ENCODE assay signal across 14 cellular contexts in the genomic region with DNA sequence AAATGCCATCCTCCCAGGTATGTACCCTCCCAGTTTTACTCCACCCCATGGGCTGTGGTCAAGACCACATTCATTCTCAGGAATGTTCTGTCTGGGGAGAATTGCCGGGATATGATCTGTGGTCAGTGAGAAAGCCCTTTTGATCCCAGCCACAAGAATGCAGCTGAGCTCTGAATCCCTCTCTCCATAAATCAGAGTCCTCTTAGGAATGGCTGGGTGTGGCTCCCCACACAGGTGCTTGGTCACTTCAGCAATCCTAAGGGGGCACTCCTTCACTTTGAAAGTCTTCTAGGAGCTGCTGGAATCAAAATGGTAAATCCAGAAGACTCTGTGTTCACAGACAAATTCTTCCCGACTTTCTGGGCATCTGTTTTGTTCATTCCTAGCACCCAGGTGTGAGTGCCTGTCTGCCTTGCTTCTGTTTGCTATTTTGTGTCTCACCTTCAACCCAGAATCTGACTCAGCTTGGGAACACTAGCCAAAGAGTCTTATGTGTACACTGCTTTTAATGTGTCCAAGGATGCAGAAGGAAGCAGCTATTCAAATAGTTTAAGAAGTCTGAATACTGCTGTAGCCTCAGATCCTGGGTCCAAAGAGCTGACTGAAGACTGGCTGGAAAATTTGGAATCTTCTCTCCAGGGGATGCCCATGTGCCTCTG.
DNase-seq lines count a peak whose midpoint lies in the region; ATAC-seq, FAIRE-seq and TF ChIP-seq lines count a peak whose summit lies in the region.
"Had no signal": no experiment of that assay in that cellular context is flagged by ENCODE, and none has a peak within 500 bp of the region (broad histone marks: within the 10 kb centered on the region; RNA-seq: fewer than 3 reads in every experiment).

No MANE protein-coding gene starts in this region.

- no TSS peak for BruUV-seq in OCI-LY7 (replicated peaks; lab: Mats Ljungman, UMichigan)

- H3K9ac ChIP-seq in skeletal muscle satellite cell (ENCODE audit: low read depth, low read length), result no peak overlapping the region
- H3K9ac ChIP-seq: KMS-11 had no signal

- TF ChIP-seq CTCF in fibroblast of villous mesenchyme (IDR thresholded peaks at IDR 0.05; ENCODE audit: insufficient read depth, low read depth, low read length) (no peak), OCI-LY7 (conservative IDR thresholded peaks at IDR 0.05; ENCODE audit: low read length) (no peak)

- TF ChIP-seq POLR2A in H54 (IDR thresholded peaks at IDR 0.05; ENCODE audit: low read depth, low read length), result no peak

- no peaks in the 10 kb centered on the region for H4K20me1 ChIP-seq in OCI-LY7 (ENCODE audit: insufficient read depth, low read length)

- no peaks in the 10 kb centered on the region for H3K79me2 ChIP-seq in OCI-LY7 (ENCODE audit: insufficient read depth, low read depth, low read length)

- H3K4me2 ChIP-seq in skeletal muscle satellite cell (ENCODE audit: low read length) (peak overlapping the region; percentile 35), OCI-LY7 (ENCODE audit: low read length) (no peak overlapping the region)
- H3K4me2 ChIP-seq: KMS-11 had no signal

- H3K9me3 ChIP-seq in skeletal muscle satellite cell (replicated peaks; ENCODE audit: low read length) (no peaks in the 10 kb centered on the region), OCI-LY7 (ENCODE audit: low read length) (no peaks in the 10 kb centered on the region)
- H3K9me3 ChIP-seq: thoracic aorta had no signal

- H3K4me3 ChIP-seq in fibroblast of villous mesenchyme (ENCODE audit: low read depth, low read length), result no peak overlapping the region
- no peak overlapping the region for H3K4me3 ChIP-seq in skeletal muscle satellite cell (ENCODE audit: low read length)
- no peak overlapping the region for H3K4me3 ChIP-seq in OCI-LY7 (ENCODE audit: low read depth, low read length, poor library complexity, severe bottlenecking)
- H3K4me3 ChIP-seq: thoracic aorta had no signal

- FAIRE-seq in H54 (lab: Jason Lieb, UNC), result peak; percentile 90

- intact Hi-C loops in OCI-LY7 (cut with micrococcal nuclease; ENCODE audit: unreplicated experiment), result no loop called here

- peak; percentile 33 for DNase-seq in H54 (ENCODE audit: insufficient read length, low spot score)
- DNase-seq in fibroblast of villous mesenchyme (ENCODE audit: low read depth), result peak; percentile 60
- no peak for DNase-seq in OCI-LY7 (ENCODE audit: low spot score)
- no peak for DNase-seq in pons (ENCODE audit: low spot score)
- DNase-seq: activated CD4-positive, alpha-beta memory T cell treated with anti-CD3 and anti-CD28 coated beads for 36 hours; activated naive CD4-positive, alpha-beta T cell treated with anti-CD3 and anti-CD28 coated beads, Interleukin-2, amount 50 U/mL, for 16 hours; effector CD8-positive, alpha-beta T cell; immature natural killer cell had no signal

- H3K27ac ChIP-seq in OCI-LY7 (ENCODE audit: low read depth, low read length, poor library complexity, severe bottlenecking), result no peak overlapping the region
- H3K27ac ChIP-seq: KMS-11, thoracic aorta had no signal

- no peaks in the 10 kb centered on the region for H3K9me2 ChIP-seq in OCI-LY7 (ENCODE audit: insufficient read depth, low read length)

- no peaks in the 10 kb centered on the region for H3K36me3 ChIP-seq in skeletal muscle satellite cell (ENCODE audit: insufficient read depth, low read length)
- H3K36me3 ChIP-seq in OCI-LY7 (ENCODE audit: insufficient read depth, low read length), result no peaks in the 10 kb centered on the region
- H3K36me3 ChIP-seq: thoracic aorta had no signal

- POLR2A ChIA-PET in OCI-LY7 (lab: Charles Lee), result no interaction called here

- H2AFZ ChIP-seq in OCI-LY7 (ENCODE audit: low read length), result no peak overlapping the region

- ATAC-seq in SK-N-SH treated with all-trans-retinoic acid at 6 μM for 48 hours (no peak; the same call in 2 of the 3 replicates), GM21786 (IDR thresholded peaks at IDR 0.05; ENCODE audit: unreplicated experiment) (no peak), GM18517 (IDR thresholded peaks at IDR 0.05; ENCODE audit: unreplicated experiment) (no peak)

- H3K4me1 ChIP-seq in skeletal muscle satellite cell (ENCODE audit: control insufficient read depth, insufficient read depth, low read length) (peaks cover 36% of the 10 kb centered on the region), OCI-LY7 (ENCODE audit: insufficient read depth, low read length, poor library complexity, severe bottlenecking) (no peaks in the 10 kb centered on the region)

- CTCF ChIA-PET in OCI-LY7 (lab: Charles Lee; ENCODE audit: unreplicated experiment), result no interaction called here

- H3K27me3 ChIP-seq in skeletal muscle satellite cell (ENCODE audit: control insufficient read depth, insufficient read depth, low read length), result no peaks in the 10 kb centered on the region

TF ChIP-seq in SK-N-SH treated with all-trans-retinoic acid at 6 μM for 48 hours, 23 proteins besides CTCF, POLR2A, EP300 and RAD21:
- TF ChIP-seq, protein P1, sequence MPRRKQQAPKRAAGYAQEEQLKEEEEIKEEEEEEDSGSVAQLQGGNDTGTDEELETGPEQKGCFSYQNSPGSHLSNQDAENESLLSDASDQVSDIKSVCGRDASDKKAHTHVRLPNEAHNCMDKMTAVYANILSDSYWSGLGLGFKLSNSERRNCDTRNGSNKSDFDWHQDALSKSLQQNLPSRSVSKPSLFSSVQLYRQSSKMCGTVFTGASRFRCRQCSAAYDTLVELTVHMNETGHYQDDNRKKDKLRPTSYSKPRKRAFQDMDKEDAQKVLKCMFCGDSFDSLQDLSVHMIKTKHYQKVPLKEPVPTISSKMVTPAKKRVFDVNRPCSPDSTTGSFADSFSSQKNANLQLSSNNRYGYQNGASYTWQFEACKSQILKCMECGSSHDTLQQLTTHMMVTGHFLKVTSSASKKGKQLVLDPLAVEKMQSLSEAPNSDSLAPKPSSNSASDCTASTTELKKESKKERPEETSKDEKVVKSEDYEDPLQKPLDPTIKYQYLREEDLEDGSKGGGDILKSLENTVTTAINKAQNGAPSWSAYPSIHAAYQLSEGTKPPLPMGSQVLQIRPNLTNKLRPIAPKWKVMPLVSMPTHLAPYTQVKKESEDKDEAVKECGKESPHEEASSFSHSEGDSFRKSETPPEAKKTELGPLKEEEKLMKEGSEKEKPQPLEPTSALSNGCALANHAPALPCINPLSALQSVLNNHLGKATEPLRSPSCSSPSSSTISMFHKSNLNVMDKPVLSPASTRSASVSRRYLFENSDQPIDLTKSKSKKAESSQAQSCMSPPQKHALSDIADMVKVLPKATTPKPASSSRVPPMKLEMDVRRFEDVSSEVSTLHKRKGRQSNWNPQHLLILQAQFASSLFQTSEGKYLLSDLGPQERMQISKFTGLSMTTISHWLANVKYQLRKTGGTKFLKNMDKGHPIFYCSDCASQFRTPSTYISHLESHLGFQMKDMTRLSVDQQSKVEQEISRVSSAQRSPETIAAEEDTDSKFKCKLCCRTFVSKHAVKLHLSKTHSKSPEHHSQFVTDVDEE (CRISPR knock-in tag; IDR thresholded peaks at IDR 0.05), result no peak
- TF ChIP-seq ISL1 (CRISPR knock-in tag; IDR thresholded peaks at IDR 0.05), result 0 out of 2 replicates have a peak, but pooled peaks have one; percentile 12
- TF ChIP-seq ZNF8 (CRISPR knock-in tag; IDR thresholded peaks at IDR 0.05), result no peak

Comparison
In these comparisons a context has a peak if more than half of its experiments do, and no peak if none do; other contexts are left out.
1. DNase-seq: peak in H54 (single experiment) and fibroblast of villous mesenchyme (single experiment); none in OCI-LY7 (single experiment) and pons (single experiment).